ENCODE assay signal across 8 cellular contexts in genomic region chr9:136728080-136728547, GRCh38. TPM values are rescaled to one million over a fixed set of nuclear protein-coding genes. Genes with fewer than 3 reads are reported as not detected.
A peak's percentile ranks its signal among the peaks of the same experiment; 100 is the strongest.
DNase-seq lines count a peak whose midpoint lies in the region; ATAC-seq, FAIRE-seq and TF ChIP-seq lines count a peak whose summit lies in the region.

No MANE protein-coding gene starts in this region.

- peak; percentile 62 for ATAC-seq in HG03039 (IDR thresholded peaks at IDR 0.05; ENCODE audit: unreplicated experiment)

- no peaks in the 10 kb centered on the region for H3K27me3 ChIP-seq in kidney epithelial cell (ENCODE audit: control insufficient read depth, insufficient read depth, low read length)

- peak; percentile 52 for FAIRE-seq in GM18507 (lab: Jason Lieb, UNC)

- TF ChIP-seq CTCF in kidney epithelial cell (IDR thresholded peaks at IDR 0.05; ENCODE audit: insufficient read depth, low read length, poor library complexity, severe bottlenecking), result peak; percentile 70

- DNase-seq in 8988T (peak; percentile 94), GM18507 (ENCODE audit: extremely low spot score, insufficient read length, low read depth) (peak; percentile 98), NCI-H2196 (lab: John Stamatoyannopoulos, UW; ENCODE audit: unreplicated experiment) (peak; percentile 81), kidney epithelial cell (ENCODE audit: low read depth) (no peak)
- DNase-seq in activated CD4-positive, CD25-positive, alpha-beta regulatory T cell (lab: John Stamatoyannopoulos, UW), result peak; percentile 89 to 95 (median 92)
- DNase-seq in central memory CD4-positive, alpha-beta T cell, result peak; percentile 86
- DNase-seq in stimulated activated CD4-positive, alpha-beta T cell treated with anti-CD3 and anti-CD28 coated beads, Interleukin-15, amount 100 ng/mL, for 1 hour (ENCODE audit: low read depth in 1 of 2, low spot score in 1 of 2), result peak; percentile 89 to 94

- peak overlapping the region; percentile 81 for H3K4me3 ChIP-seq in kidney epithelial cell (ENCODE audit: low read depth, low read length)

- no peaks in the 10 kb centered on the region for H3K36me3 ChIP-seq in kidney epithelial cell (ENCODE audit: control insufficient read depth, insufficient read depth, low read length)

RNA-seq across cellular contexts. Expression of gene LCN10, which starts 14.6 kb away (rescaled TPM):
- total RNA-seq in kidney epithelial cell, result 0.21 TPM in 1 of 2 replicates, not detected in the other

RNA-seq across cellular contexts. Expression of gene DIPK1B, which starts 15.7 kb away (rescaled TPM):
- 17.1 and 27.0 TPM in 2 replicates for total RNA-seq in kidney epithelial cell

RNA-seq across cellular contexts. Expression of gene LCN6, which starts 20.2 kb away (rescaled TPM):
- not detected in 2 replicates for total RNA-seq in kidney epithelial cell

RNA-seq across cellular contexts. Expression of gene LCN8, which starts 29.9 kb away (rescaled TPM):
- not detected in 2 replicates for total RNA-seq in kidney epithelial cell

RNA-seq across cellular contexts. Expression of gene LCN15, which starts 36.2 kb away (rescaled TPM):
- total RNA-seq in kidney epithelial cell, result not detected in 2 replicates
